16 cellular contexts compared by ENCODE assay signal in genomic region chr7:139619367-139619657, GRCh38.
A peak's percentile ranks its signal among the peaks of the same experiment; 100 is the strongest.
DNase-seq lines count a peak whose midpoint lies in the region; ATAC-seq and TF ChIP-seq lines count a peak whose summit lies in the region.
"Had no signal": no experiment of that assay in that cellular context is flagged by ENCODE, and none has a peak within 500 bp of the region (broad histone marks: within the 10 kb centered on the region; RNA-seq: fewer than 3 reads in every experiment).

No MANE protein-coding gene starts in this region.

- H3K79me2 ChIP-seq in MM.1S (ENCODE audit: low read length): no peaks in the 10 kb centered on the region

- dilution Hi-C loops in IMR-90 (cut with HindIII; ENCODE audit: low sequenced_read_pairs, unreplicated experiment): no loop called here

- H3K79me1 ChIP-seq in IMR-90 (ENCODE audit: low read depth in 1 of 2, low read length in 2 of 2): peaks cover 22 to 72% of the 10 kb centered on the region in 2 experiments

- H2BK20ac ChIP-seq in IMR-90 (ENCODE audit: low read depth, low read length): no peak overlapping the region

- peak; percentile 40 for TF ChIP-seq CTCF in IMR-90 (conservative IDR thresholded peaks at IDR 0.05; ENCODE audit: low read depth, low read length)
- TF ChIP-seq CTCF in brain microvascular endothelial cell (IDR thresholded peaks at IDR 0.05; ENCODE audit: low read depth, low read length, missing control alignments): no peak
- TF ChIP-seq CTCF in MM.1S (IDR thresholded peaks at IDR 0.05; ENCODE audit: low read length): no peak

- no peak overlapping the region for H3K23ac ChIP-seq in IMR-90 (ENCODE audit: low read depth, low read length)

- H3K4me3 ChIP-seq in IMR-90 (ENCODE audit: insufficient read depth, low read depth, low read length) (no peak overlapping the region), brain microvascular endothelial cell (ENCODE audit: low read depth, low read length) (no peak overlapping the region), MM.1S (ENCODE audit: low read length) (no peak overlapping the region)
- H3K4me3 ChIP-seq: SK-N-MC, thoracic aorta had no signal

- no peak overlapping the region for H2AFZ ChIP-seq in IMR-90 (replicated peaks; ENCODE audit: low read length, poor library complexity)
- H2AFZ ChIP-seq in MM.1S (ENCODE audit: low read length): no peak overlapping the region

- H3K4me2 ChIP-seq in IMR-90 (ENCODE audit: low read depth, low read length) (no peak overlapping the region), MM.1S (ENCODE audit: low read depth, low read length) (no peak overlapping the region)

- intact Hi-C loops in IMR-90 (cut with micrococcal nuclease): loop anchor here (1.0 kb wide), 2 partner anchors 157 to 383 kb away; no protein-coding TSS in a partner anchor

- H3K27me3 ChIP-seq in IMR-90 (ENCODE audit: control insufficient read depth, insufficient read depth, low read length): no peaks in the 10 kb centered on the region
- no peaks in the 10 kb centered on the region for H3K27me3 ChIP-seq in brain microvascular endothelial cell (replicated peaks)
- H3K27me3 ChIP-seq in MM.1S (replicated peaks; ENCODE audit: insufficient read depth, low read length): no peaks in the 10 kb centered on the region

- no peak overlapping the region for H3K9ac ChIP-seq in IMR-90 (ENCODE audit: low read depth, low read length)
- no peak overlapping the region for H3K9ac ChIP-seq in MM.1S (ENCODE audit: low read length)

- BruUV-seq in IMR-90 (replicated peaks; lab: Mats Ljungman, UMichigan): no TSS peak

- H3K56ac ChIP-seq in IMR-90 (ENCODE audit: extremely low read depth, insufficient read depth, low read length): no peak overlapping the region

- no peaks in the 10 kb centered on the region for H3K9me3 ChIP-seq in IMR-90 (ENCODE audit: control insufficient read depth, insufficient read depth, low read length)
- H3K9me3 ChIP-seq in MM.1S (replicated peaks; ENCODE audit: insufficient read depth, low read length): no peaks in the 10 kb centered on the region
- H3K9me3 ChIP-seq: thoracic aorta had no signal

- no peak overlapping the region for H4K8ac ChIP-seq in IMR-90 (ENCODE audit: low read depth in 2 of 2, low read length in 2 of 2)

- H3K4me1 ChIP-seq in IMR-90 (ENCODE audit: control insufficient read depth, insufficient read depth, low read length) (peaks cover 6% of the 10 kb centered on the region), MM.1S (ENCODE audit: low read length) (no peaks in the 10 kb centered on the region)

- ATAC-seq in IMR-90 (ENCODE audit: low read depth): peak; percentile 76
- ATAC-seq in activated naive CD4-positive, alpha-beta T cell treated with anti-CD3 and anti-CD28 coated beads, Interleukin-2, amount 50 U/mL, for 72 hours: no peak
- ATAC-seq: activated CD8-positive, alpha-beta memory T cell treated with anti-CD3 and anti-CD28 coated beads, Interleukin-2, amount 10 ng/mL, durations not matched to agents 7 days and 5 days had no signal

- WGBS in IMR-90 (ENCODE audit: extremely low coverage in 2 of 2, insufficient read length in 1 of 2), 2 experiments: no CpG with 5 or more reads among the region's 1 CpG

- H4K5ac ChIP-seq in IMR-90 (ENCODE audit: low read depth, low read length): no peak overlapping the region

- DNase-seq in AG08395 (ENCODE audit: low spot score) (peak; percentile 82), IMR-90 (peak; percentile 82), brain microvascular endothelial cell (peak; percentile 16), islet precursor cell (peak; percentile 16), MM.1S (no peak), NOMO-1 (lab: John Stamatoyannopoulos, UW; ENCODE audit: unreplicated experiment in 2 of 2) (no peak), iPS-NIHi11 (ENCODE audit: low spot score) (no peak)
- DNase-seq in activated naive CD4-positive, alpha-beta T cell treated with anti-CD3 and anti-CD28 coated beads, Interleukin-2, amount 50 U/mL, for 72 hours (ENCODE audit: low spot score in 2 of 2): no peak
- DNase-seq: cortex of kidney, DMS79, NCI-H2081 treated with DMSO at 0.1 percent for 48 hours had no signal

- no peak overlapping the region for H3K27ac ChIP-seq in IMR-90 (ENCODE audit: insufficient read depth, low read length)
- peak overlapping the region; percentile 27 for H3K27ac ChIP-seq in brain microvascular endothelial cell
- no peak overlapping the region for H3K27ac ChIP-seq in MM.1S (ENCODE audit: low read length)
- H3K27ac ChIP-seq: SK-N-MC, thoracic aorta had no signal

- H4K20me1 ChIP-seq in IMR-90 (ENCODE audit: insufficient read depth, low read length): peaks cover 35% of the 10 kb centered on the region; the same call in 1 of the 2 replicates
- no peaks in the 10 kb centered on the region for H4K20me1 ChIP-seq in MM.1S (ENCODE audit: insufficient read depth, low read length)

- no peaks in the 10 kb centered on the region for H3F3A ChIP-seq in MM.1S (ENCODE audit: insufficient read depth, low read length)

- POLR2A ChIA-PET in IMR-90 (lab: Charles Lee; ENCODE audit: unreplicated experiment): interaction anchor here (0.8 kb wide), 1 partner anchor 152 kb away, joined by 3 read pairs; no protein-coding TSS in a partner anchor

- H3K9me3 Mint-ChIP-seq in activated naive CD4-positive, alpha-beta T cell treated with anti-CD3 and anti-CD28 coated beads, Interleukin-2, amount 50 U/mL, for 72 hours: peaks cover 0 to 1% of the 10 kb centered on the region in 2 donors
- H3K9me3 Mint-ChIP-seq: memory B cell had no signal

- no peak overlapping the region for H3K14ac ChIP-seq in IMR-90 (replicated peaks; ENCODE audit: low read depth, low read length)

- no peak overlapping the region for H4K91ac ChIP-seq in IMR-90 (ENCODE audit: insufficient read depth, low read depth, low read length)

- H3K36me3 ChIP-seq in IMR-90 (ENCODE audit: control insufficient read depth, insufficient read depth, low read length) (peaks cover 73% of the 10 kb centered on the region), brain microvascular endothelial cell (replicated peaks) (peaks cover 67% of the 10 kb centered on the region), MM.1S (replicated peaks; ENCODE audit: insufficient read depth, low read length) (no peaks in the 10 kb centered on the region)

- in situ Hi-C loops in IMR-90 (cut with MboI; ENCODE audit: low sequenced_read_pairs): no loop called here
- in situ Hi-C loops in brain microvascular endothelial cell (cut with HindIII; ENCODE audit: low pct_ligation_motif_present, low sequenced_read_pairs): no loop called here

- peaks cover 11% of the 10 kb centered on the region; the same call in 1 of the 2 replicates for H3K9me1 ChIP-seq in IMR-90 (ENCODE audit: insufficient read depth, low read length)

- H2BK5ac ChIP-seq in IMR-90 (ENCODE audit: low read depth, low read length, poor library complexity, severe bottlenecking): no peak overlapping the region

- H2AK5ac ChIP-seq in IMR-90 (ENCODE audit: low read depth, low read length): no peak overlapping the region

- peaks cover 0 to 7% of the 10 kb centered on the region in 2 donors for H3K36me3 Mint-ChIP-seq in activated naive CD4-positive, alpha-beta T cell treated with anti-CD3 and anti-CD28 coated beads, Interleukin-2, amount 50 U/mL, for 72 hours

- no peak overlapping the region for H3K18ac ChIP-seq in IMR-90 (ENCODE audit: low read depth, low read length)

- no peak overlapping the region for H2BK120ac ChIP-seq in IMR-90 (ENCODE audit: low read depth, low read length)

- no peak for TF ChIP-seq POLR2A in IMR-90 (IDR thresholded peaks at IDR 0.05; ENCODE audit: low read depth, low read length)

- H2AK9ac ChIP-seq in IMR-90 (replicated peaks; ENCODE audit: low read depth, low read length, poor library complexity): no peak overlapping the region

- CTCF ChIA-PET in IMR-90 (lab: Yijun Ruan, JAX): interaction anchor here (0.5 to 1.9 kb wide), 16 partner anchors 9 to 387 kb away, joined by 3 to 10 read pairs (median 4); no protein-coding TSS in a partner anchor

- no peaks in the 10 kb centered on the region for H3K9me2 ChIP-seq in MM.1S (replicated peaks; ENCODE audit: insufficient read depth, low read length)

- no peak overlapping the region for H2BK15ac ChIP-seq in IMR-90 (ENCODE audit: low read depth, low read length)

- no peak overlapping the region for H3K4ac ChIP-seq in IMR-90 (ENCODE audit: low read depth, low read length)

- peak; percentile 48 for TF ChIP-seq RAD21 in IMR-90 (IDR thresholded peaks at IDR 0.05; ENCODE audit: low read length)

- H3K27ac Mint-ChIP-seq in activated naive CD4-positive, alpha-beta T cell treated with anti-CD3 and anti-CD28 coated beads, Interleukin-2, amount 50 U/mL, for 72 hours: no peak overlapping the region
- H3K27ac Mint-ChIP-seq: activated CD8-positive, alpha-beta memory T cell treated with anti-CD3 and anti-CD28 coated beads, Interleukin-2, amount 10 ng/mL, durations not matched to agents 7 days and 5 days; B cell; memory B cell had no signal

TF ChIP-seq in IMR-90, 13 proteins besides CTCF, POLR2A, EP300 and RAD21 (continues in another document):
- TF ChIP-seq, protein P1, sequence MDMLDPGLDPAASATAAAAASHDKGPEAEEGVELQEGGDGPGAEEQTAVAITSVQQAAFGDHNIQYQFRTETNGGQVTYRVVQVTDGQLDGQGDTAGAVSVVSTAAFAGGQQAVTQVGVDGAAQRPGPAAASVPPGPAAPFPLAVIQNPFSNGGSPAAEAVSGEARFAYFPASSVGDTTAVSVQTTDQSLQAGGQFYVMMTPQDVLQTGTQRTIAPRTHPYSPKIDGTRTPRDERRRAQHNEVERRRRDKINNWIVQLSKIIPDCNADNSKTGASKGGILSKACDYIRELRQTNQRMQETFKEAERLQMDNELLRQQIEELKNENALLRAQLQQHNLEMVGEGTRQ (IDR thresholded peaks at IDR 0.05; ENCODE audit: low read depth, low read length): no peak
- TF ChIP-seq SMC3 (IDR thresholded peaks at IDR 0.05; ENCODE audit: low read depth, low read length) (no peak), MAFK (IDR thresholded peaks at IDR 0.05; ENCODE audit: low read depth, low read length) (no peak), NFE2L2 (IDR thresholded peaks at IDR 0.05; ENCODE audit: low read depth, low read length) (no peak), CHD1 (IDR thresholded peaks at IDR 0.05; ENCODE audit: low read depth, low read length) (no peak), MXI1 (IDR thresholded peaks at IDR 0.05; ENCODE audit: borderline replicate concordance, low read depth, low read length) (no peak), FOS (IDR thresholded peaks at IDR 0.05; ENCODE audit: low read depth, low read length) (no peak), ELK1 (IDR thresholded peaks at IDR 0.05; ENCODE audit: borderline replicate concordance, low read depth, low read length) (no peak), RFX5 (IDR thresholded peaks at IDR 0.05; ENCODE audit: low read depth, low read length) (no peak), MAZ (IDR thresholded peaks at IDR 0.05; ENCODE audit: borderline replicate concordance, low read depth, low read length) (no peak)

Comparison
In these comparisons a context has a peak if more than half of its experiments do, and no peak if none do; other contexts are left out.
1. DNase-seq: peak in AG08395 (single experiment), IMR-90 (single experiment), brain microvascular endothelial cell (single experiment) and islet precursor cell (single experiment); none in MM.1S (single experiment), NOMO-1 (0 of 2), iPS-NIHi11 (single experiment) and activated naive CD4-positive, alpha-beta T cell treated with anti-CD3 and anti-CD28 coated beads, Interleukin-2, amount 50 U/mL, for 72 hours (0 of 2).